Comparison of ENCODE assay signal across 8 cellular contexts in genomic region chr10:103854265-103854686, GRCh38. TPM values are rescaled to one million over a fixed set of nuclear protein-coding genes. Genes with fewer than 3 reads are reported as not detected.
A peak's percentile ranks its signal among the peaks of the same experiment; 100 is the strongest.
DNase-seq lines count a peak whose midpoint lies in the region; ATAC-seq and TF ChIP-seq lines count a peak whose summit lies in the region.

No MANE protein-coding gene starts in this region.

- no peaks in the 10 kb centered on the region for H3K36me3 ChIP-seq in sigmoid colon

- H3K9me3 ChIP-seq in sigmoid colon: no peaks in the 10 kb centered on the region

- peak overlapping the region; percentile 73 to 85 (median 78) for H3K27ac ChIP-seq in sigmoid colon

- intact Hi-C loops in left ventricle myocardium superior (cut with micrococcal nuclease) (no loop called here), sigmoid colon (cut with DNase I) (loop anchor here (10.0 kb wide), 1 partner anchor 259 kb away; no protein-coding TSS in a partner anchor)

- TF ChIP-seq CTCF in HFF-Myc (IDR thresholded peaks at IDR 0.05; ENCODE audit: low read depth, low read length, missing control alignments): no peak
- TF ChIP-seq CTCF in sigmoid colon (IDR thresholded peaks at IDR 0.05): no peak

- H3K4me3 ChIP-seq in HFF-Myc (replicated peaks; ENCODE audit: low read depth, low read length): peak overlapping the region; percentile 50
- H3K4me3 ChIP-seq in sigmoid colon: peak overlapping the region; percentile 57 to 73 (median 66)

- WGBS in sigmoid colon, 2 donors: 1 to 9% methylated on average over 13 of the region's 13 CpGs

- H3K4me1 ChIP-seq in sigmoid colon: peaks cover 0 to 68% (median 51%) of the 10 kb centered on the region in 4 donors

- TF ChIP-seq POLR2A in sigmoid colon (IDR thresholded peaks at IDR 0.05): no peak

- ATAC-seq in left ventricle myocardium superior: peak; percentile 2
- ATAC-seq in HG02571 (IDR thresholded peaks at IDR 0.05; ENCODE audit: unreplicated experiment): no peak

- TF ChIP-seq EP300 in sigmoid colon (IDR thresholded peaks at IDR 0.05): no peak

- DNase-seq in HFF-Myc (ENCODE audit: extremely low read depth, low read depth) (no peak), UCSD-AML1 (lab: John Stamatoyannopoulos, UW; ENCODE audit: unreplicated experiment) (peak; percentile 56), left ventricle myocardium superior (no peak), sigmoid colon (no peak), germinal center (ENCODE audit: low spot score) (no peak), HuH-7 (ENCODE audit: low spot score) (no peak)
- no peak for DNase-seq in activated CD4-positive, alpha-beta T cell treated with anti-CD3 and anti-CD28 coated beads, Interleukin-2, amount 50 U/mL, for 48 hours

- H3K27me3 ChIP-seq in sigmoid colon: no peaks in the 10 kb centered on the region

RNA-seq across cellular contexts. Expression of gene SH3PXD2A, which starts 1.1 kb away (rescaled TPM):
- total RNA-seq in left ventricle myocardium superior (28.6 TPM), sigmoid colon (10 to 100 TPM; 24.5 to 58.2 (median 31.9) TPM)
- 10 to 100 TPM; 19.0 to 23.6 (median 19.2) TPM for polyA plus RNA-seq in sigmoid colon
